In the genomic region with DNA sequence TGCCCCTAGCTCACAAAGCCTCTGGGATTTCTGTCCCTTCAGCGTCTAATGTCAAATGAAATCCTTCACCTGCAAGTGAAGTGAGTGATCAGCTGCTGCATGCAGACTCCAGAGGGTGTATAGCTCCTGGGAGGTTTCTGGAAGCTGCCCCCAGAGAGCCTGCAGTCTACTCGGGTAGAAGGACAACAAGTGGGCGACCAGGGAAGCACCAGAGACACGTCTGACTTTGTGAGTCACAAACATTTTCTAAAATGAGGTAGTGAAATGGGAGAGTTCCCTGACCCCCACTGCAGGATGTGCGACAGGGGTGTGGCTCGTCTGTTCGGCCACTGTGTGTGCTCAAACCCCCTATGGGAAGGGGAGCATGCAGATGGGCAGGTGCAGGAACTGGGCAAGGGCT, we compare ENCODE assay signal across 23 cellular contexts.
"Had no signal": no experiment of that assay in that cellular context is flagged by ENCODE, and none has a peak within 500 bp of the region (broad histone marks: within the 10 kb centered on the region; RNA-seq: fewer than 3 reads in every experiment).

No MANE protein-coding gene starts in this region.

- H3K27ac Mint-ChIP-seq: activated CD4-positive, alpha-beta memory T cell treated with anti-CD3 and anti-CD28 coated beads for 36 hours; activated naive CD4-positive, alpha-beta T cell treated with anti-CD3 and anti-CD28 coated beads for 36 hours; activated naive CD8-positive, alpha-beta T cell treated with anti-CD3 and anti-CD28 coated beads, Interleukin-2, amount 10 ng/mL, durations not matched to agents 7 days and 5 days; dendritic cell treated with granulocyte-macrophage colony-stimulating factor and Interleukin-4, amounts not matched to agents 40 ng/mL and 50 ng/mL, for 4 days; natural killer cell; T-helper 17 cell had no signal

- H3K9me3 Mint-ChIP-seq: natural killer cell; stimulated activated naive CD8-positive, alpha-beta T cell treated with anti-CD3 and anti-CD28 coated beads, Interleukin-15, amount 100 ng/mL, for 72 hours had no signal

- ATAC-seq: foreskin keratinocyte; left lung; natural killer cell; psoas muscle; right cardiac atrium; stimulated activated naive CD8-positive, alpha-beta T cell treated with anti-CD3 and anti-CD28 coated beads, Interleukin-15, amount 100 ng/mL, for 72 hours; T-helper 17 cell had no signal

- H3K4me3 Mint-ChIP-seq: activated CD4-positive, alpha-beta memory T cell treated with anti-CD3 and anti-CD28 coated beads for 36 hours; activated naive CD4-positive, alpha-beta T cell treated with anti-CD3 and anti-CD28 coated beads for 36 hours; activated naive CD8-positive, alpha-beta T cell treated with anti-CD3 and anti-CD28 coated beads, Interleukin-2, amount 10 ng/mL, durations not matched to agents 7 days and 5 days; dendritic cell treated with granulocyte-macrophage colony-stimulating factor and Interleukin-4, amounts not matched to agents 40 ng/mL and 50 ng/mL, for 4 days; natural killer cell; stimulated activated naive CD8-positive, alpha-beta T cell treated with anti-CD3 and anti-CD28 coated beads, Interleukin-15, amount 100 ng/mL, for 72 hours; T-helper 17 cell had no signal

- DNase-seq: activated CD4-positive, alpha-beta memory T cell treated with anti-CD3 and anti-CD28 coated beads for 36 hours; activated CD4-positive, alpha-beta T cell treated with anti-CD3 and anti-CD28 coated beads for 48 hours; activated effector memory CD4-positive, alpha-beta T cell treated with Interleukin-2 at 50 U/mL for 16 hours; activated naive CD4-positive, alpha-beta T cell treated with anti-CD3 and anti-CD28 coated beads for 36 hours; activated naive CD8-positive, alpha-beta T cell treated with anti-CD3 and anti-CD28 coated beads, Interleukin-2, amount 10 ng/mL, durations not matched to agents 7 days and 5 days; activated T-cell treated with anti-CD3 and anti-CD28 coated beads, Interleukin-2, amount 50 U/mL, for 48 hours; amniotic stem cell; effector memory CD4-positive, alpha-beta T cell; foreskin keratinocyte; left lung; natural killer cell; ovary; psoas muscle; right cardiac atrium; stimulated activated CD4-positive, alpha-beta T cell treated with anti-CD3 and anti-CD28 coated beads, Interleukin-12 subunit alpha, Interleukin-12 subunit beta, amount 100 ng/mL, for 4 hours; stimulated activated CD4-positive, alpha-beta T cell treated with anti-CD3 and anti-CD28 coated beads, Interleukin-4, amount 100 ng/mL, for 4 hours; stimulated activated naive CD8-positive, alpha-beta T cell treated with anti-CD3 and anti-CD28 coated beads, Interleukin-15, amount 100 ng/mL, for 72 hours; T-helper 17 cell; trophoblast cell; uterus had no signal

- H3K36me3 ChIP-seq: left lung, ovary, suprapubic skin, uterus had no signal

- H3K9me3 ChIP-seq: left lung, ovary, psoas muscle, suprapubic skin, uterus had no signal

- H3K4me1 Mint-ChIP-seq: activated naive CD8-positive, alpha-beta T cell treated with anti-CD3 and anti-CD28 coated beads, Interleukin-2, amount 10 ng/mL, durations not matched to agents 7 days and 5 days; natural killer cell; stimulated activated naive CD8-positive, alpha-beta T cell treated with anti-CD3 and anti-CD28 coated beads, Interleukin-15, amount 100 ng/mL, for 72 hours; T-helper 17 cell had no signal

- H3K4me1 ChIP-seq: left lung, suprapubic skin, uterus had no signal

- H3K4me3 ChIP-seq: left lung, lung, ovary, psoas muscle, suprapubic skin, uterus had no signal

- H3K27me3 ChIP-seq: foreskin keratinocyte, ovary, uterus had no signal

- H3K27ac ChIP-seq: left lung, ovary, psoas muscle, suprapubic skin had no signal

- H3K36me3 Mint-ChIP-seq: activated CD4-positive, alpha-beta memory T cell treated with anti-CD3 and anti-CD28 coated beads for 36 hours; activated naive CD8-positive, alpha-beta T cell treated with anti-CD3 and anti-CD28 coated beads, Interleukin-2, amount 10 ng/mL, durations not matched to agents 7 days and 5 days; natural killer cell had no signal
